Comparison of ENCODE assay signal across 9 cellular contexts in the genomic region with DNA sequence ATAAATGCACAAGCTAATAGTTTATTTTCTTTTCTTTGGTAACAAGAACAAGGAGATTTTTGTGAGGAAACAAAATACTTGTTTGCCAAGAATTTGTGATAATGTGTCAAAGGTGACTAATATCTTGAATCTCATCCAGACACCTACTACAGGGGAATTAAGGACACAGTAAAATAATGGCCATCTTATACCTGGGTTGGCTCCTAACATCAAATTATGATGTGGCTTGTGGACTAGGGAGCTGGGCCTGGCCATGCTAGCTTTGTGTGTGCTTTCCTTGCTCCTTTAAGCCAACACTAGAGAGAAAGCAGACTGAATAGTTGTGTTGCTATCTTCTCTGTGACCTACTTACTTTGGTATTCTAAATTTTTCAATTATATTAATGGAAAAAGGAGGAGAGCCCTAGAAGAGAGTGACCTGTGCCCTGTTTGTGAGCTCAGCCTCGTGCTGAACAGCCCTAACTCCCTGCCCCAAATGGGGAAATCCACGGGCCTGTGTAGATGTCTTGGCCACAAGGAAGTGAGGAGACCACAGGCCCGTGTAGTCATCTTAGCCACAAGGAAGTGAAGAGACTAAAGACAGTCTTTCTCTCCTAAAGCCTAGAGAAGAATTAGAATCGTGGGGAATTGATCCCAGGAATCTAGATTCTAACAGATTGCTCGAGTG. TPM values are rescaled to one million over a fixed set of nuclear protein-coding genes. Genes with fewer than 3 reads are reported as not detected.
DNase-seq lines count a peak whose midpoint lies in the region; ATAC-seq and TF ChIP-seq lines count a peak whose summit lies in the region.
"Had no signal": no experiment of that assay in that cellular context is flagged by ENCODE, and none has a peak within 500 bp of the region (broad histone marks: within the 10 kb centered on the region; RNA-seq: fewer than 3 reads in every experiment).

No MANE protein-coding gene starts in this region.

- POLR2A ChIA-PET in naive thymus-derived CD4-positive, alpha-beta T cell (lab: Charles Lee), result no interaction called here

- DNase-seq in GM03348 (ENCODE audit: low spot score) (peak; percentile 47), HT1080 (ENCODE audit: low read depth) (peak; percentile 72), body of pancreas (peak; percentile 28 to 74 (median 37)), HAP-1 (ENCODE audit: low spot score in 2 of 2) (no peak), NCI-H446 treated with DMSO at 0.1 percent for 48 hours (lab: John Stamatoyannopoulos, UW) (no peak)
- no peak for DNase-seq in naive thymus-derived CD4-positive, alpha-beta T cell
- DNase-seq in activated naive CD4-positive, alpha-beta T cell treated with anti-CD3 and anti-CD28 coated beads, Interleukin-2, amount 50 U/mL, for 16 hours, result no peak

- TF ChIP-seq CTCF in body of pancreas (IDR thresholded peaks at IDR 0.05), result no peak

- peaks cover 0 to 4% (median 0%) of the 10 kb centered on the region in 5 donors for H3K36me3 Mint-ChIP-seq in naive thymus-derived CD4-positive, alpha-beta T cell

- peak overlapping the region; percentile 39 to 89 (median 74) for H3K27ac ChIP-seq in body of pancreas
- H3K27ac ChIP-seq in naive thymus-derived CD4-positive, alpha-beta T cell (ENCODE audit: low read depth, low read length), result no peak overlapping the region

- peaks cover 0 to 12% (median 0%) of the 10 kb centered on the region in 11 donors for H3K9me3 Mint-ChIP-seq in naive thymus-derived CD4-positive, alpha-beta T cell

- H3K27ac Mint-ChIP-seq in naive thymus-derived CD4-positive, alpha-beta T cell, result no peak overlapping the region

- CTCF ChIA-PET in naive thymus-derived CD4-positive, alpha-beta T cell (lab: Charles Lee), result no interaction called here

- H3K4me3 ChIP-seq in body of pancreas, result no peak overlapping the region
- no peak overlapping the region for H3K4me3 ChIP-seq in naive thymus-derived CD4-positive, alpha-beta T cell (ENCODE audit: low read length)
- H3K4me3 ChIP-seq in HAP-1, result no peak overlapping the region

- H3K4me1 ChIP-seq in body of pancreas (peaks cover 37% of the 10 kb centered on the region), HAP-1 (no peaks in the 10 kb centered on the region)
- no peaks in the 10 kb centered on the region for H3K4me1 ChIP-seq in naive thymus-derived CD4-positive, alpha-beta T cell (ENCODE audit: control insufficient read depth in 2 of 2, insufficient read depth in 2 of 2, low read length in 2 of 2)

- no peak overlapping the region for H3K4me3 Mint-ChIP-seq in naive thymus-derived CD4-positive, alpha-beta T cell
- H3K4me3 Mint-ChIP-seq: central memory CD8-positive, alpha-beta T cell had no signal

- TF ChIP-seq POLR2A in body of pancreas (IDR thresholded peaks at IDR 0.05), result no peak

- ATAC-seq in GM21737 (IDR thresholded peaks at IDR 0.05; ENCODE audit: unreplicated experiment), result peak; percentile 97
- peak; percentile 92 for ATAC-seq in body of pancreas
- peak; percentile 95 for ATAC-seq in naive thymus-derived CD4-positive, alpha-beta T cell

- intact Hi-C loops in body of pancreas (cut with DNase I), result no loop called here
- intact Hi-C loops in naive thymus-derived CD4-positive, alpha-beta T cell (cut with micrococcal nuclease), result no loop called here

- H3K9me3 ChIP-seq in body of pancreas (no peaks in the 10 kb centered on the region), HAP-1 (no peaks in the 10 kb centered on the region)
- no peaks in the 10 kb centered on the region for H3K9me3 ChIP-seq in naive thymus-derived CD4-positive, alpha-beta T cell (ENCODE audit: control insufficient read depth in 2 of 3, low read length in 3 of 3)

- H3K4me1 Mint-ChIP-seq in naive thymus-derived CD4-positive, alpha-beta T cell, result peaks cover 0 to 2% (median 0%) of the 10 kb centered on the region in 7 donors
- H3K4me1 Mint-ChIP-seq: central memory CD8-positive, alpha-beta T cell had no signal

- WGBS in body of pancreas, 2 donors, result 41 to 53% methylated on average over 5 of the region's 5 CpGs

- no peaks in the 10 kb centered on the region for H3K27me3 ChIP-seq in body of pancreas
- H3K27me3 ChIP-seq in naive thymus-derived CD4-positive, alpha-beta T cell (ENCODE audit: control insufficient read depth in 2 of 2, insufficient read depth in 2 of 2, low read length in 2 of 2), result no peaks in the 10 kb centered on the region
- H3K27me3 ChIP-seq in HAP-1 (ENCODE audit: low read depth), result no peaks in the 10 kb centered on the region

- in situ Hi-C loops in HAP-1 (cut with MboI; ENCODE audit: low sequenced_read_pairs), result no loop called here

- H3K36me3 ChIP-seq in body of pancreas (replicated peaks in 1 of 2; ENCODE audit: insufficient read depth in 1 of 2, low read depth in 2 of 2) (no peaks in the 10 kb centered on the region), HAP-1 (replicated peaks) (no peaks in the 10 kb centered on the region)
- H3K36me3 ChIP-seq in naive thymus-derived CD4-positive, alpha-beta T cell (ENCODE audit: control insufficient read depth in 2 of 3, insufficient read depth in 3 of 3, low read length in 3 of 3), result no peaks in the 10 kb centered on the region

- no peaks in the 10 kb centered on the region for H3K27me3 Mint-ChIP-seq in naive thymus-derived CD4-positive, alpha-beta T cell
- H3K27me3 Mint-ChIP-seq: central memory CD8-positive, alpha-beta T cell had no signal

RNA-seq across cellular contexts. Expression of gene ARHGAP24, which starts 23.3 kb away (rescaled TPM):
- 3.3 and 5.8 TPM in 2 replicates for total RNA-seq in HT1080 (2014; rRNA removed; shearing (Covaris generic))
- 2.6 and 3.1 TPM in 2 replicates for polyA plus RNA-seq in HT1080 (2015; cell fraction: cytosol; rRNA removed)
- polyA plus RNA-seq in HT1080 (2015; cell fraction: nucleus; rRNA removed), result 3.0 and 3.6 TPM in 2 replicates
- 100 to 1,000 TPM in 1 of 2 donors, 10 to 100 TPM in 1; 43.3 to 113 TPM for total RNA-seq in body of pancreas
- 10 to 100 TPM in 1 of 5 experiments, 1 to 10 TPM in 1, under 1 TPM in 2, not detected in 1; 0.41 to 12.7 (median 1.3) TPM for total RNA-seq in naive thymus-derived CD4-positive, alpha-beta T cell
- not detected for polyA plus RNA-seq in naive thymus-derived CD4-positive, alpha-beta T cell

Comparison
In these comparisons a context has a peak if more than half of its experiments do, and no peak if none do; other contexts are left out.
1. DNase-seq: peak in GM03348 (single experiment), HT1080 (single experiment) and body of pancreas (4 of 4); none in naive thymus-derived CD4-positive, alpha-beta T cell (0 of 9), HAP-1 (0 of 2), activated naive CD4-positive, alpha-beta T cell treated with anti-CD3 and anti-CD28 coated beads, Interleukin-2, amount 50 U/mL, for 16 hours (single experiment) and NCI-H446 treated with DMSO at 0.1 percent for 48 hours (single experiment).
2. Peak in every context shown above with its lines, with median percentiles within 50 percentile points of each other: ATAC-seq.